ENCODE assay signal across 1 cellular context in the genomic region with DNA sequence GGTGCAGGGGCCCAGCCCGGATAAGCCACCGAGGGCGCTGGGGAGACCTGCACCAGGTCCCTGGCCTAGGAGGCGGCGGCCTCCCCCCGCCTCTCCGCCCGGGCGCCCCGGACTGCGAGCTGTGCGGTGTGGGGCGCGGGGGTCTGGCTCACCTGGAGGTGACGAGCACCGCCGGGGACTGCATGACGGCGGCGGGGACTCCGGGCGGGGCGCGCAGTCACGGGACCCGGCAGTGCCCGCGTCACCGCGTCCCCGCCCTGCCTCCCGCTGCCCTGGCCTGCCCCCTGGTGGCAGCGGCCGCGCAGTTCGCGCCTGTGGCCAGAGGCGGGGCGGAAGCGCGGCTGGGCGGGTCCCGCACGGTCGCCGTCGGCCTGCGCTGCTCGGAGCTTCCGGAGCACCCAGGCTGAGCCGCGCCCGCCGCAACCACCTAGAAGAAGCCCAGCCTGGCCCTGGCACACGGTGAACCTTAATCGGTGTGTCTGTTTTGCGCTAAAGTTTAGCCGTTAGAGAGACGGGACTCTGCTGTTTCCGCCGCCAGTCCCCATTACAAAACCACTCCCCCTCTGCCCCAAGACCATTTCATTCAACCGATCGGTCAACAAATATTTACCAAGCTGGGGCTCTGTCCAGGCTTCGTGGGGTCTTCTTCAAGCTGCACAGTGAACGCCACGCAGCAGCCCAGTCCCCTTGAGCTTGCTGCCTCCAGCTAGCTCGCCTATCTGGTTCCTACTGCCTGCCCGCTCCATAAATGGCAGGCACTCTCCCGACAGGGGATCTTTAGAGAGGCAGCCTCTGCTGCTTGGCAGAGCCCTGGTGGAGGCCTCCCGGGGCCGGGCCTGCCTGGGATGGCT.
TF ChIP-seq lines count a peak whose summit lies in the region.

A gene with protein sequence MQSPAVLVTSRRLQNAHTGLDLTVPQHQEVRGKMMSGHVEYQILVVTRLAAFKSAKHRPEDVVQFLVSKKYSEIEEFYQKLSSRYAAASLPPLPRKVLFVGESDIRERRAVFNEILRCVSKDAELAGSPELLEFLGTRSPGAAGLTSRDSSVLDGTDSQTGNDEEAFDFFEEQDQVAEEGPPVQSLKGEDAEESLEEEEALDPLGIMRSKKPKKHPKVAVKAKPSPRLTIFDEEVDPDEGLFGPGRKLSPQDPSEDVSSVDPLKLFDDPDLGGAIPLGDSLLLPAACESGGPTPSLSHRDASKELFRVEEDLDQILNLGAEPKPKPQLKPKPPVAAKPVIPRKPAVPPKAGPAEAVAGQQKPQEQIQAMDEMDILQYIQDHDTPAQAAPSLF (minus strand): TSS at position 219 of the 851 bp plus-strand sequence. CDS start 35 bp downstream, at position 184.

TF ChIP-seq in HepG2, 621 proteins besides CTCF, POLR2A, EP300 and RAD21 (continued from another document and continues in another):
- TF ChIP-seq, protein P1, sequence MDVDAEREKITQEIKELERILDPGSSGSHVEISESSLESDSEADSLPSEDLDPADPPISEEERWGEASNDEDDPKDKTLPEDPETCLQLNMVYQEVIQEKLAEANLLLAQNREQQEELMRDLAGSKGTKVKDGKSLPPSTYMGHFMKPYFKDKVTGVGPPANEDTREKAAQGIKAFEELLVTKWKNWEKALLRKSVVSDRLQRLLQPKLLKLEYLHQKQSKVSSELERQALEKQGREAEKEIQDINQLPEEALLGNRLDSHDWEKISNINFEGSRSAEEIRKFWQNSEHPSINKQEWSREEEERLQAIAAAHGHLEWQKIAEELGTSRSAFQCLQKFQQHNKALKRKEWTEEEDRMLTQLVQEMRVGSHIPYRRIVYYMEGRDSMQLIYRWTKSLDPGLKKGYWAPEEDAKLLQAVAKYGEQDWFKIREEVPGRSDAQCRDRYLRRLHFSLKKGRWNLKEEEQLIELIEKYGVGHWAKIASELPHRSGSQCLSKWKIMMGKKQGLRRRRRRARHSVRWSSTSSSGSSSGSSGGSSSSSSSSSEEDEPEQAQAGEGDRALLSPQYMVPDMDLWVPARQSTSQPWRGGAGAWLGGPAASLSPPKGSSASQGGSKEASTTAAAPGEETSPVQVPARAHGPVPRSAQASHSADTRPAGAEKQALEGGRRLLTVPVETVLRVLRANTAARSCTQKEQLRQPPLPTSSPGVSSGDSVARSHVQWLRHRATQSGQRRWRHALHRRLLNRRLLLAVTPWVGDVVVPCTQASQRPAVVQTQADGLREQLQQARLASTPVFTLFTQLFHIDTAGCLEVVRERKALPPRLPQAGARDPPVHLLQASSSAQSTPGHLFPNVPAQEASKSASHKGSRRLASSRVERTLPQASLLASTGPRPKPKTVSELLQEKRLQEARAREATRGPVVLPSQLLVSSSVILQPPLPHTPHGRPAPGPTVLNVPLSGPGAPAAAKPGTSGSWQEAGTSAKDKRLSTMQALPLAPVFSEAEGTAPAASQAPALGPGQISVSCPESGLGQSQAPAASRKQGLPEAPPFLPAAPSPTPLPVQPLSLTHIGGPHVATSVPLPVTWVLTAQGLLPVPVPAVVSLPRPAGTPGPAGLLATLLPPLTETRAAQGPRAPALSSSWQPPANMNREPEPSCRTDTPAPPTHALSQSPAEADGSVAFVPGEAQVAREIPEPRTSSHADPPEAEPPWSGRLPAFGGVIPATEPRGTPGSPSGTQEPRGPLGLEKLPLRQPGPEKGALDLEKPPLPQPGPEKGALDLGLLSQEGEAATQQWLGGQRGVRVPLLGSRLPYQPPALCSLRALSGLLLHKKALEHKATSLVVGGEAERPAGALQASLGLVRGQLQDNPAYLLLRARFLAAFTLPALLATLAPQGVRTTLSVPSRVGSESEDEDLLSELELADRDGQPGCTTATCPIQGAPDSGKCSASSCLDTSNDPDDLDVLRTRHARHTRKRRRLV (CRISPR knock-in tag; IDR thresholded peaks at IDR 0.05), result 0 out of 2 replicates have a peak, but pooled peaks have one; percentile 55
- TF ChIP-seq, protein P2, sequence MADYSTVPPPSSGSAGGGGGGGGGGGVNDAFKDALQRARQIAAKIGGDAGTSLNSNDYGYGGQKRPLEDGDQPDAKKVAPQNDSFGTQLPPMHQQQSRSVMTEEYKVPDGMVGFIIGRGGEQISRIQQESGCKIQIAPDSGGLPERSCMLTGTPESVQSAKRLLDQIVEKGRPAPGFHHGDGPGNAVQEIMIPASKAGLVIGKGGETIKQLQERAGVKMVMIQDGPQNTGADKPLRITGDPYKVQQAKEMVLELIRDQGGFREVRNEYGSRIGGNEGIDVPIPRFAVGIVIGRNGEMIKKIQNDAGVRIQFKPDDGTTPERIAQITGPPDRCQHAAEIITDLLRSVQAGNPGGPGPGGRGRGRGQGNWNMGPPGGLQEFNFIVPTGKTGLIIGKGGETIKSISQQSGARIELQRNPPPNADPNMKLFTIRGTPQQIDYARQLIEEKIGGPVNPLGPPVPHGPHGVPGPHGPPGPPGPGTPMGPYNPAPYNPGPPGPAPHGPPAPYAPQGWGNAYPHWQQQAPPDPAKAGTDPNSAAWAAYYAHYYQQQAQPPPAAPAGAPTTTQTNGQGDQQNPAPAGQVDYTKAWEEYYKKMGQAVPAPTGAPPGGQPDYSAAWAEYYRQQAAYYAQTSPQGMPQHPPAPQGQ (CRISPR knock-in tag; IDR thresholded peaks at IDR 0.05; ENCODE audit: borderline replicate concordance), result peak; percentile 43; the same call in 1 of the 2 replicates
- TF ChIP-seq, protein P3, sequence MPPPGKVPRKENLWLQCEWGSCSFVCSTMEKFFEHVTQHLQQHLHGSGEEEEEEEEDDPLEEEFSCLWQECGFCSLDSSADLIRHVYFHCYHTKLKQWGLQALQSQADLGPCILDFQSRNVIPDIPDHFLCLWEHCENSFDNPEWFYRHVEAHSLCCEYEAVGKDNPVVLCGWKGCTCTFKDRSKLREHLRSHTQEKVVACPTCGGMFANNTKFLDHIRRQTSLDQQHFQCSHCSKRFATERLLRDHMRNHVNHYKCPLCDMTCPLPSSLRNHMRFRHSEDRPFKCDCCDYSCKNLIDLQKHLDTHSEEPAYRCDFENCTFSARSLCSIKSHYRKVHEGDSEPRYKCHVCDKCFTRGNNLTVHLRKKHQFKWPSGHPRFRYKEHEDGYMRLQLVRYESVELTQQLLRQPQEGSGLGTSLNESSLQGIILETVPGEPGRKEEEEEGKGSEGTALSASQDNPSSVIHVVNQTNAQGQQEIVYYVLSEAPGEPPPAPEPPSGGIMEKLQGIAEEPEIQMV (CRISPR knock-in tag; IDR thresholded peaks at IDR 0.05; ENCODE audit: low read depth), result peak; percentile 81
- TF ChIP-seq TCF7 (IDR thresholded peaks at IDR 0.05; ENCODE audit: low read depth), result no peak
- TF ChIP-seq RXRA (CRISPR knock-in tag; IDR thresholded peaks at IDR 0.05), result peak; percentile 78; the same call in 1 of the 2 replicates
- TF ChIP-seq, protein P4, sequence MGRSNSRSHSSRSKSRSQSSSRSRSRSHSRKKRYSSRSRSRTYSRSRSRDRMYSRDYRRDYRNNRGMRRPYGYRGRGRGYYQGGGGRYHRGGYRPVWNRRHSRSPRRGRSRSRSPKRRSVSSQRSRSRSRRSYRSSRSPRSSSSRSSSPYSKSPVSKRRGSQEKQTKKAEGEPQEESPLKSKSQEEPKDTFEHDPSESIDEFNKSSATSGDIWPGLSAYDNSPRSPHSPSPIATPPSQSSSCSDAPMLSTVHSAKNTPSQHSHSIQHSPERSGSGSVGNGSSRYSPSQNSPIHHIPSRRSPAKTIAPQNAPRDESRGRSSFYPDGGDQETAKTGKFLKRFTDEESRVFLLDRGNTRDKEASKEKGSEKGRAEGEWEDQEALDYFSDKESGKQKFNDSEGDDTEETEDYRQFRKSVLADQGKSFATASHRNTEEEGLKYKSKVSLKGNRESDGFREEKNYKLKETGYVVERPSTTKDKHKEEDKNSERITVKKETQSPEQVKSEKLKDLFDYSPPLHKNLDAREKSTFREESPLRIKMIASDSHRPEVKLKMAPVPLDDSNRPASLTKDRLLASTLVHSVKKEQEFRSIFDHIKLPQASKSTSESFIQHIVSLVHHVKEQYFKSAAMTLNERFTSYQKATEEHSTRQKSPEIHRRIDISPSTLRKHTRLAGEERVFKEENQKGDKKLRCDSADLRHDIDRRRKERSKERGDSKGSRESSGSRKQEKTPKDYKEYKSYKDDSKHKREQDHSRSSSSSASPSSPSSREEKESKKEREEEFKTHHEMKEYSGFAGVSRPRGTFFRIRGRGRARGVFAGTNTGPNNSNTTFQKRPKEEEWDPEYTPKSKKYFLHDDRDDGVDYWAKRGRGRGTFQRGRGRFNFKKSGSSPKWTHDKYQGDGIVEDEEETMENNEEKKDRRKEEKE (IDR thresholded peaks at IDR 0.05), result no peak
- TF ChIP-seq ZNF460 (CRISPR knock-in tag; IDR thresholded peaks at IDR 0.05; ENCODE audit: borderline replicate concordance), result no peak; the same call in 1 of the 2 replicates
- TF ChIP-seq, protein P5, sequence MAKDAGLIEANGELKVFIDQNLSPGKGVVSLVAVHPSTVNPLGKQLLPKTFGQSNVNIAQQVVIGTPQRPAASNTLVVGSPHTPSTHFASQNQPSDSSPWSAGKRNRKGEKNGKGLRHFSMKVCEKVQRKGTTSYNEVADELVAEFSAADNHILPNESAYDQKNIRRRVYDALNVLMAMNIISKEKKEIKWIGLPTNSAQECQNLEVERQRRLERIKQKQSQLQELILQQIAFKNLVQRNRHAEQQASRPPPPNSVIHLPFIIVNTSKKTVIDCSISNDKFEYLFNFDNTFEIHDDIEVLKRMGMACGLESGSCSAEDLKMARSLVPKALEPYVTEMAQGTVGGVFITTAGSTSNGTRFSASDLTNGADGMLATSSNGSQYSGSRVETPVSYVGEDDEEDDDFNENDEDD (CRISPR knock-in tag; IDR thresholded peaks at IDR 0.05; ENCODE audit: borderline replicate concordance), result peak; percentile 90
- TF ChIP-seq KLF13 (CRISPR knock-in tag; IDR thresholded peaks at IDR 0.05), result no peak; the same call in 1 of the 2 replicates
- TF ChIP-seq PAX8 (CRISPR knock-in tag; IDR thresholded peaks at IDR 0.05; ENCODE audit: borderline replicate concordance), result peak; percentile 96
- no peak for TF ChIP-seq HOXA7 (CRISPR knock-in tag; IDR thresholded peaks at IDR 0.05)
- TF ChIP-seq EEA1 (CRISPR knock-in tag; IDR thresholded peaks at IDR 0.05; ENCODE audit: borderline replicate concordance), result peak; percentile 90; the same call in 1 of the 2 replicates
- peak; percentile 67 for TF ChIP-seq KDM3A (CRISPR knock-in tag; IDR thresholded peaks at IDR 0.05; ENCODE audit: low read depth)
- 0 out of 2 replicates have a peak, but pooled peaks have one; percentile 62 for TF ChIP-seq ZNF546 (CRISPR knock-in tag; conservative IDR thresholded peaks at IDR 0.05)
- TF ChIP-seq STAG1 (CRISPR knock-in tag; IDR thresholded peaks at IDR 0.05), result peak; percentile 89
- TF ChIP-seq NFE2 (CRISPR knock-in tag; IDR thresholded peaks at IDR 0.05), result no peak
- TF ChIP-seq ZNF614 (CRISPR knock-in tag; IDR thresholded peaks at IDR 0.05; ENCODE audit: borderline replicate concordance), result peak; percentile 48; the same call in 1 of the 2 replicates
- TF ChIP-seq, protein P6, sequence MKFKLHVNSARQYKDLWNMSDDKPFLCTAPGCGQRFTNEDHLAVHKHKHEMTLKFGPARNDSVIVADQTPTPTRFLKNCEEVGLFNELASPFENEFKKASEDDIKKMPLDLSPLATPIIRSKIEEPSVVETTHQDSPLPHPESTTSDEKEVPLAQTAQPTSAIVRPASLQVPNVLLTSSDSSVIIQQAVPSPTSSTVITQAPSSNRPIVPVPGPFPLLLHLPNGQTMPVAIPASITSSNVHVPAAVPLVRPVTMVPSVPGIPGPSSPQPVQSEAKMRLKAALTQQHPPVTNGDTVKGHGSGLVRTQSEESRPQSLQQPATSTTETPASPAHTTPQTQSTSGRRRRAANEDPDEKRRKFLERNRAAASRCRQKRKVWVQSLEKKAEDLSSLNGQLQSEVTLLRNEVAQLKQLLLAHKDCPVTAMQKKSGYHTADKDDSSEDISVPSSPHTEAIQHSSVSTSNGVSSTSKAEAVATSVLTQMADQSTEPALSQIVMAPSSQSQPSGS (CRISPR knock-in tag; IDR thresholded peaks at IDR 0.05), result no peak
- 0 out of 2 replicates have a peak, but pooled peaks have one; percentile 83 for TF ChIP-seq ZNF674 (CRISPR knock-in tag; IDR thresholded peaks at IDR 0.05; ENCODE audit: low read depth)
- TF ChIP-seq, protein P7, sequence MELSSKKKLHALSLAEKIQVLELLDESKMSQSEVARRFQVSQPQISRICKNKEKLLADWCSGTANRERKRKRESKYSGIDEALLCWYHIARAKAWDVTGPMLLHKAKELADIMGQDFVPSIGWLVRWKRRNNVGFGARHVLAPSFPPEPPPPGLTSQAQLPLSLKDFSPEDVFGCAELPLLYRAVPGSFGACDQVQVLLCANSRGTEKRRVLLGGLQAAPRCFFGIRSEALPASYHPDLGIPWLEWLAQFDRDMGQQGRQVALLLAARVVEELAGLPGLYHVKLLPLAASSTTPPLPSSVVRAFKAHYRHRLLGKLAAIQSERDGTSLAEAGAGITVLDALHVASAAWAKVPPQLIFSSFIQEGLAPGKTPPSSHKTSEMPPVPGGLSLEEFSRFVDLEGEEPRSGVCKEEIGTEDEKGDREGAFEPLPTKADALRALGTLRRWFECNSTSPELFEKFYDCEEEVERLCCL (CRISPR knock-in tag; IDR thresholded peaks at IDR 0.05; ENCODE audit: borderline replicate concordance), result 0 out of 2 replicates have a peak, but pooled peaks have one; percentile 35
- TF ChIP-seq ZNF143 (CRISPR knock-in tag; IDR thresholded peaks at IDR 0.05), result 0 out of 2 replicates have a peak, but pooled peaks have one; percentile 45
- TF ChIP-seq ZNF709 (CRISPR knock-in tag; IDR thresholded peaks at IDR 0.05), result no peak
- TF ChIP-seq KAT8 (CRISPR knock-in tag; IDR thresholded peaks at IDR 0.05), result peak; percentile 79; the same call in 1 of the 2 replicates
- TF ChIP-seq, protein P8, sequence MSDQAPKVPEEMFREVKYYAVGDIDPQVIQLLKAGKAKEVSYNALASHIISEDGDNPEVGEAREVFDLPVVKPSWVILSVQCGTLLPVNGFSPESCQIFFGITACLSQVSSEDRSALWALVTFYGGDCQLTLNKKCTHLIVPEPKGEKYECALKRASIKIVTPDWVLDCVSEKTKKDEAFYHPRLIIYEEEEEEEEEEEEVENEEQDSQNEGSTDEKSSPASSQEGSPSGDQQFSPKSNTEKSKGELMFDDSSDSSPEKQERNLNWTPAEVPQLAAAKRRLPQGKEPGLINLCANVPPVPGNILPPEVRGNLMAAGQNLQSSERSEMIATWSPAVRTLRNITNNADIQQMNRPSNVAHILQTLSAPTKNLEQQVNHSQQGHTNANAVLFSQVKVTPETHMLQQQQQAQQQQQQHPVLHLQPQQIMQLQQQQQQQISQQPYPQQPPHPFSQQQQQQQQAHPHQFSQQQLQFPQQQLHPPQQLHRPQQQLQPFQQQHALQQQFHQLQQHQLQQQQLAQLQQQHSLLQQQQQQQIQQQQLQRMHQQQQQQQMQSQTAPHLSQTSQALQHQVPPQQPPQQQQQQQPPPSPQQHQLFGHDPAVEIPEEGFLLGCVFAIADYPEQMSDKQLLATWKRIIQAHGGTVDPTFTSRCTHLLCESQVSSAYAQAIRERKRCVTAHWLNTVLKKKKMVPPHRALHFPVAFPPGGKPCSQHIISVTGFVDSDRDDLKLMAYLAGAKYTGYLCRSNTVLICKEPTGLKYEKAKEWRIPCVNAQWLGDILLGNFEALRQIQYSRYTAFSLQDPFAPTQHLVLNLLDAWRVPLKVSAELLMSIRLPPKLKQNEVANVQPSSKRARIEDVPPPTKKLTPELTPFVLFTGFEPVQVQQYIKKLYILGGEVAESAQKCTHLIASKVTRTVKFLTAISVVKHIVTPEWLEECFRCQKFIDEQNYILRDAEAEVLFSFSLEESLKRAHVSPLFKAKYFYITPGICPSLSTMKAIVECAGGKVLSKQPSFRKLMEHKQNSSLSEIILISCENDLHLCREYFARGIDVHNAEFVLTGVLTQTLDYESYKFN (CRISPR knock-in tag; conservative IDR thresholded peaks at IDR 0.05), result no peak; the same call in 1 of the 2 replicates
- peak; percentile 82 for TF ChIP-seq ZMYM3 (CRISPR knock-in tag; IDR thresholded peaks at IDR 0.05)
